9 cellular contexts compared by ENCODE assay signal in genomic region chr21:45543710-45544448, GRCh38. TPM values are rescaled to one million over a fixed set of nuclear protein-coding genes. Genes with fewer than 3 reads are reported as not detected.
DNase-seq lines count a peak whose midpoint lies in the region; TF ChIP-seq lines count a peak whose summit lies in the region.
"Had no signal": no experiment of that assay in that cellular context is flagged by ENCODE, and none has a peak within 500 bp of the region (broad histone marks: within the 10 kb centered on the region; RNA-seq: fewer than 3 reads in every experiment).

No MANE protein-coding gene starts in this region.

- H3K4me3 ChIP-seq in Caco-2 (ENCODE audit: low read depth, low read length) (no peak overlapping the region), neuronal stem cell (ENCODE audit: low read length in 2 of 2) (no peak overlapping the region)

- H3K9ac ChIP-seq in neuronal stem cell (ENCODE audit: low read depth, low read length, poor library complexity) = no peak overlapping the region

- no peak overlapping the region for H3K4ac ChIP-seq in neuronal stem cell (ENCODE audit: low read length)

- no peak overlapping the region for H3K4me2 ChIP-seq in neuronal stem cell (ENCODE audit: insufficient read depth, low read length, poor library complexity, severe bottlenecking)

- H3K14ac ChIP-seq in neuronal stem cell (ENCODE audit: low read length) = peak overlapping the region; percentile 82

- H3K27me3 Mint-ChIP-seq in Caco-2 (ENCODE audit: insufficient read depth, unreplicated experiment) = no peaks in the 10 kb centered on the region

- DNase-seq in Caco-2 (no peak), RPMI8226 (peak; percentile 8), neuronal stem cell (ENCODE audit: low spot score) (no peak), NCI-H1105 (lab: John Stamatoyannopoulos, UW) (no peak), NOMO-1 (lab: John Stamatoyannopoulos, UW; ENCODE audit: unreplicated experiment in 2 of 2) (no peak), AML-193 (lab: John Stamatoyannopoulos, UW) (no peak), NCI-H1930 (lab: John Stamatoyannopoulos, UW) (no peak)
- DNase-seq: hippocampal formation had no signal

- H4K91ac ChIP-seq in neuronal stem cell (ENCODE audit: low read depth, low read length, poor library complexity) = no peak overlapping the region

- BruUV-seq in Caco-2 (replicated peaks; lab: Mats Ljungman, UMichigan) = no TSS peak

- H3K27me3 ChIP-seq in Caco-2 (replicated peaks; ENCODE audit: control insufficient read depth, insufficient read depth, low read length) = no peaks in the 10 kb centered on the region
- H3K27me3 ChIP-seq in neuronal stem cell (ENCODE audit: control insufficient read depth in 3 of 3, insufficient read depth in 3 of 3, low read depth in 1 of 3, low read length in 3 of 3) = peaks cover 0 to 11% (median 0%) of the 10 kb centered on the region in 3 experiments

- H3K9me3 Mint-ChIP-seq in Caco-2 (ENCODE audit: unreplicated experiment) = no peaks in the 10 kb centered on the region

- peak overlapping the region; percentile 65 for H4K8ac ChIP-seq in neuronal stem cell (ENCODE audit: low read depth, low read length)

- H3K4me1 ChIP-seq in Caco-2 = peaks cover 42% of the 10 kb centered on the region
- peaks cover 10 to 12% of the 10 kb centered on the region in 2 donors for H3K4me1 ChIP-seq in neuronal stem cell (ENCODE audit: control insufficient read depth in 2 of 2, insufficient read depth in 1 of 2, low read depth in 1 of 2, low read length in 2 of 2)

- H2AFZ ChIP-seq in neuronal stem cell (ENCODE audit: low read length) = peak overlapping the region; percentile 90

- H3K36me3 Mint-ChIP-seq in Caco-2 (ENCODE audit: insufficient read depth, unreplicated experiment) = no peaks in the 10 kb centered on the region

- H2BK12ac ChIP-seq in neuronal stem cell (ENCODE audit: low read length) = no peak overlapping the region

- peak overlapping the region; percentile 84 for H2AK5ac ChIP-seq in neuronal stem cell (ENCODE audit: low read depth, low read length)

- H3K27ac Mint-ChIP-seq in Caco-2 (ENCODE audit: unreplicated experiment) = no peak overlapping the region

- H3K23ac ChIP-seq in neuronal stem cell (ENCODE audit: low read depth, low read length, poor library complexity) = peak overlapping the region; percentile 85

- H2BK15ac ChIP-seq in neuronal stem cell (ENCODE audit: low read length) = peak overlapping the region; percentile 67

- H3K4me3 Mint-ChIP-seq in Caco-2 (ENCODE audit: unreplicated experiment) = peak overlapping the region; percentile 56

- CTCF ChIA-PET in Caco-2 (lab: Charles Lee) = no interaction called here

- intact Hi-C loops in Caco-2 (cut with micrococcal nuclease; ENCODE audit: unreplicated experiment) = no loop called here

- peak overlapping the region; percentile 75 for H2BK5ac ChIP-seq in neuronal stem cell (ENCODE audit: low read length)

- H3K79me1 ChIP-seq in neuronal stem cell (ENCODE audit: low read depth, low read length) = peaks cover 13% of the 10 kb centered on the region

- H3K18ac ChIP-seq in neuronal stem cell (ENCODE audit: low read length) = no peak overlapping the region

- no peak overlapping the region for H2BK120ac ChIP-seq in neuronal stem cell (ENCODE audit: low read depth, low read length)

- peak overlapping the region; percentile 10 for H3K27ac ChIP-seq in cingulate gyrus (ENCODE audit: low read depth, low read length)
- H3K27ac ChIP-seq in neuronal stem cell (replicated peaks; ENCODE audit: low read length) = no peak overlapping the region

- WGBS in neuronal stem cell (ENCODE audit: extremely low coverage in 2 of 2, insufficient read length in 2 of 2, insufficient replicate concordance in 1 of 2), 2 donors = no CpG with 5 or more reads among the region's 23 CpGs

- TF ChIP-seq CTCF in Caco-2 (IDR thresholded peaks at IDR 0.05; ENCODE audit: insufficient read depth in 1 of 2, low read depth in 1 of 2, low read length in 1 of 2, severe bottlenecking in 1 of 2, unreplicated experiment in 1 of 2) = no peak

- POLR2A ChIA-PET in Caco-2 (lab: Charles Lee) = no interaction called here

- H3K36me3 ChIP-seq in Caco-2 (ENCODE audit: control insufficient read depth, insufficient read depth, low read length) (no peaks in the 10 kb centered on the region), neuronal stem cell (replicated peaks in 1 of 2; ENCODE audit: control insufficient read depth in 2 of 2, insufficient read depth in 2 of 2, low read length in 2 of 2) (peaks cover 0 to 2% of the 10 kb centered on the region in 2 donors)

- H3K9me3 ChIP-seq in Caco-2 (no peaks in the 10 kb centered on the region), neuronal stem cell (replicated peaks in 1 of 2; ENCODE audit: control insufficient read depth in 2 of 2, insufficient read depth in 1 of 2, low read depth in 1 of 2, low read length in 2 of 2) (no peaks in the 10 kb centered on the region)

- H3K4me1 Mint-ChIP-seq in Caco-2 (ENCODE audit: low read depth, unreplicated experiment) = peaks cover 18% of the 10 kb centered on the region

RNA-seq across cellular contexts. Expression of gene SLC19A1, which starts 1.6 kb away (rescaled TPM):
- 45.4 and 47.3 TPM in 2 replicates for total RNA-seq in Caco-2 (2022)
- 16.6 TPM for polyA plus RNA-seq in neuronal stem cell (2013, experiment 1 of 2)
- 16.2 TPM for polyA plus RNA-seq in neuronal stem cell (2013, experiment 2 of 2)
